9 cellular contexts compared by ENCODE assay signal in the genomic region with DNA sequence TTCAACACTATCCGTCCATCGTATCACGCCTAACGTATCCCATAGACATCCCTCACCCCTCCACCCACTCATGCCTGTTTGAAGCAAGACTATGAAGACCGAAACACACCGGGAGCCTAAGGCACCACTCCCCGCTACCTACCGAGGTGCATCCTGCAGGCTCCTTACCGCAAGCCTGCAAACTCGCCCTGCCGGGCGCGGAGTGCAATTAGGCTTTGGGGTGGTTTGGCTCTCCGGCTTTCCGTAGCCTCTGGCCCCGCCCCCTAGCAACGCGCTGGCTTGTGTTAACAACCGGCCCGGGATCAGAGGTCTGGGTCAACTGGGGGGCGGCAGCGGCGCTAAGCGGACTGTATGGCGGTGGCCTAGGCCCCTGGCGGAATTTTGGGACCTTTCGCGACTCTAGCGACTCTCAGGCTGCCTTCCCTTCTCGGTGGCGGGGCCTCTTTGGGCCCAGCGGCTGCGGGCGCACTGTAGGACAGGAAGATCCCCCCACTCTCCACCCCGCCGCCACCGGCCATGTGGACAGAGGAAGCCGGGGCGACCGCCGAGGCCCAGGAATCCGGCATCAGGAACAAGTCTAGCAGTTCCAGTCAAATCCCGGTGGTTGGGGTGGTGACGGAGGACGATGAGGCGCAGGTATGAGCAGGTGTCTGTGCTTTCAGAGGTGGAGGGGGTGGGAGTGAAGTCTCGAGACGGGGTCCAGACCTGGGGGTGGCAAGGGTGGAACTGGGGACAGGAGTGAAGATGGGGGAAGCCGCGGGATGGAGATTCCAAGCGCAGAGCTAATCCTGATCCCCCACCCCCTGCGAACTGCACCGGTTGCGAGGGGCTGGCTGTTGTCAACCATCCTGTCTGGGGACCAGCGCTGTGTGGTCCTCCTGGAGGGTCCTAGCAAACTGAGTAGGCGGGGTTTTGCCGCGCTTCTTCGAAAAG. TPM values are rescaled to one million over a fixed set of nuclear protein-coding genes. Genes with fewer than 3 reads are reported as not detected.
A peak's percentile ranks its signal among the peaks of the same experiment; 100 is the strongest.
DNase-seq lines count a peak whose midpoint lies in the region; ATAC-seq, FAIRE-seq and TF ChIP-seq lines count a peak whose summit lies in the region.
"Had no signal": no experiment of that assay in that cellular context is flagged by ENCODE, and none has a peak within 500 bp of the region (broad histone marks: within the 10 kb centered on the region; RNA-seq: fewer than 3 reads in every experiment).

A gene with protein sequence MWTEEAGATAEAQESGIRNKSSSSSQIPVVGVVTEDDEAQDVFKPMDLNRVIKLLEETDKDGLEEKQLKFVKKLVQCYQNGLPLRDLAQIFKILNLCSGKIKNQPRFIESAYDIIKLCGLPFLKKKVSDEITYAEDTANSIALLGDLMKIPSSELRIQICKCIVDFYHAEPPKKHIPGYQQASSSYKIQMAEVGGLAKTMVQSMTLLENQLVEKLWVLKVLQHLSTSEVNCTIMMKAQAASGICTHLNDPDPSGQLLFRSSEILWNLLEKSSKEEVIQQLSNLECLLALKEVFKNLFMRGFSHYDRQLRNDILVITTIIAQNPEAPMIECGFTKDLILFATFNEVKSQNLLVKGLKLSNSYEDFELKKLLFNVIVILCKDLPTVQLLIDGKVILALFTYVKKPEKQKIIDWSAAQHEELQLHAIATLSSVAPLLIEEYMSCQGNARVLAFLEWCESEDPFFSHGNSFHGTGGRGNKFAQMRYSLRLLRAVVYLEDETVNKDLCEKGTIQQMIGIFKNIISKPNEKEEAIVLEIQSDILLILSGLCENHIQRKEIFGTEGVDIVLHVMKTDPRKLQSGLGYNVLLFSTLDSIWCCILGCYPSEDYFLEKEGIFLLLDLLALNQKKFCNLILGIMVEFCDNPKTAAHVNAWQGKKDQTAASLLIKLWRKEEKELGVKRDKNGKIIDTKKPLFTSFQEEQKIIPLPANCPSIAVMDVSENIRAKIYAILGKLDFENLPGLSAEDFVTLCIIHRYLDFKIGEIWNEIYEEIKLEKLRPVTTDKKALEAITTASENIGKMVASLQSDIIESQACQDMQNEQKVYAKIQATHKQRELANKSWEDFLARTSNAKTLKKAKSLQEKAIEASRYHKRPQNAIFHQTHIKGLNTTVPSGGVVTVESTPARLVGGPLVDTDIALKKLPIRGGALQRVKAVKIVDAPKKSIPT (plus strand): TSS at position 266 of the 933 bp plus-strand sequence. CDS start 251 bp downstream, at position 517.

- WGBS in HepG2 (ENCODE audit: low lambda C conversion rate) = under 1% methylated on average over 23 of the region's 59 CpGs

- peak; percentile 39; the same call in 1 of the 2 replicates for TF ChIP-seq RAD21 in HepG2 (CRISPR knock-in tag; IDR thresholded peaks at IDR 0.05)

- no peaks in the 10 kb centered on the region for H3K9me3 Mint-ChIP-seq in activated CD4-positive, alpha-beta T cell treated with anti-CD3 and anti-CD28 coated beads, Interleukin-2, amount 10 ng/mL, durations not matched to agents 7 days and 5 days
- H3K9me3 Mint-ChIP-seq in dendritic cell treated with granulocyte-macrophage colony-stimulating factor and Interleukin-4, amounts not matched to agents 40 ng/mL and 50 ng/mL, for 4 days = no peaks in the 10 kb centered on the region

- ATAC-seq in GM19043 (IDR thresholded peaks at IDR 0.05; ENCODE audit: low read depth, unreplicated experiment) (peak; percentile 81), HG03280 (IDR thresholded peaks at IDR 0.05; ENCODE audit: unreplicated experiment) (peak; percentile 81), HepG2 (peak; percentile 90)

- peak; percentile 53; the same call in 1 of the 2 replicates for TF ChIP-seq CTCF in HepG2 (CRISPR knock-in tag; IDR thresholded peaks at IDR 0.05)

- intact Hi-C loops in dendritic cell treated with granulocyte-macrophage colony-stimulating factor and Interleukin-4, amounts not matched to agents 40 ng/mL and 50 ng/mL, for 4 days (cut with micrococcal nuclease) = loop anchor here (5.0 kb wide), 1 partner anchor 78 kb away; no protein-coding TSS in a partner anchor
- intact Hi-C loops in HepG2 (cut with micrococcal nuclease; ENCODE audit: unreplicated experiment) = loop anchor here (1.0 to 5.0 kb wide), 4 partner anchors 26 to 93 kb away; partner anchors contain the start of genes STEAP1 and STEAP2

- FAIRE-seq in HepG2 (lab: Jason Lieb, UNC) = peak; percentile 72

- TF ChIP-seq POLR2A in HepG2 (IDR thresholded peaks at IDR 0.05; ENCODE audit: insufficient read depth in 1 of 2, low read depth in 2 of 2, low read length in 2 of 2) = peak; percentile 33 to 82; a peak in 2 of 4 replicates

- CTCF ChIA-PET in activated CD4-positive, alpha-beta T cell treated with anti-CD3 and anti-CD28 coated beads, Interleukin-2, amount 10 ng/mL, durations not matched to agents 7 days and 5 days (lab: Charles Lee) = interaction anchor here (1.0 to 1.3 kb wide), 2 partner anchors 11 to 18 kb away, joined by 3 read pairs; no protein-coding TSS in a partner anchor
- CTCF ChIA-PET in HepG2 (lab: Yijun Ruan, JAX; ENCODE audit: low intra/inter-chr PET ratio, low total read pairs) = no interaction called here

- POLR2A ChIA-PET in activated CD4-positive, alpha-beta T cell treated with anti-CD3 and anti-CD28 coated beads, Interleukin-2, amount 10 ng/mL, durations not matched to agents 7 days and 5 days (lab: Charles Lee) = no interaction called here
- POLR2A ChIA-PET in HepG2 (lab: Yijun Ruan, JAX) = interaction anchor here (0.9 to 2.4 kb wide), 3 partner anchors 34 to 91 kb away, joined by 3 to 8 read pairs (median 4); partner anchors contain the start of genes STEAP1 and STEAP2

- DNase-seq in Ammon's horn (ENCODE audit: low spot score) (peak; percentile 87), NCI-H460 (ENCODE audit: extremely low read depth, low read depth) (peak; percentile 75), HepG2 (ENCODE audit: low spot score) (peak; percentile 78)
- peak; percentile 87 for DNase-seq in activated CD4-positive, alpha-beta T cell treated with anti-CD3 and anti-CD28 coated beads, Interleukin-2, amount 10 ng/mL, durations not matched to agents 7 days and 5 days
- DNase-seq in stimulated activated CD4-positive, alpha-beta T cell treated with anti-CD3 and anti-CD28 coated beads, Interleukin-2, amount 100 ng/mL, for 24 hours = peak; percentile 90 to 92

- in situ Hi-C loops in HepG2 (cut with HindIII; ENCODE audit: extremely low pct_ligation_motif_present, low pct_unique_long_range_greater_than_20kb) = no loop called here

- H3K36me3 Mint-ChIP-seq in activated CD4-positive, alpha-beta T cell treated with anti-CD3 and anti-CD28 coated beads, Interleukin-2, amount 10 ng/mL, durations not matched to agents 7 days and 5 days (ENCODE audit: low read depth) = no peaks in the 10 kb centered on the region
- no peaks in the 10 kb centered on the region for H3K36me3 Mint-ChIP-seq in dendritic cell treated with granulocyte-macrophage colony-stimulating factor and Interleukin-4, amounts not matched to agents 40 ng/mL and 50 ng/mL, for 4 days (ENCODE audit: low read depth)

- H4K20me1 ChIP-seq in HepG2 (ENCODE audit: insufficient read depth, low read length) = no peaks in the 10 kb centered on the region

- H3K27me3 Mint-ChIP-seq in activated CD4-positive, alpha-beta T cell treated with anti-CD3 and anti-CD28 coated beads, Interleukin-2, amount 10 ng/mL, durations not matched to agents 7 days and 5 days = peaks cover 50% of the 10 kb centered on the region
- H3K27me3 Mint-ChIP-seq in dendritic cell treated with granulocyte-macrophage colony-stimulating factor and Interleukin-4, amounts not matched to agents 40 ng/mL and 50 ng/mL, for 4 days = peaks cover 45% of the 10 kb centered on the region

- no peaks in the 10 kb centered on the region for H3K27me3 ChIP-seq in HepG2 (ENCODE audit: control insufficient read depth in 1 of 2, insufficient read depth in 2 of 2, low read length in 2 of 2)

- peaks cover 25% of the 10 kb centered on the region for H3K4me1 Mint-ChIP-seq in activated CD4-positive, alpha-beta T cell treated with anti-CD3 and anti-CD28 coated beads, Interleukin-2, amount 10 ng/mL, durations not matched to agents 7 days and 5 days
- peaks cover 22% of the 10 kb centered on the region for H3K4me1 Mint-ChIP-seq in dendritic cell treated with granulocyte-macrophage colony-stimulating factor and Interleukin-4, amounts not matched to agents 40 ng/mL and 50 ng/mL, for 4 days (ENCODE audit: low read depth)

- H3K27ac ChIP-seq in HepG2 (ENCODE audit: extremely low read length, insufficient read depth, low read length) = peak within 1 kb of the TSS; percentile 51

- H3K36me3 ChIP-seq in HepG2 (replicated peaks in 1 of 2; ENCODE audit: control insufficient read depth in 1 of 2, insufficient read depth in 2 of 2, low read length in 2 of 2) = no peaks in the 10 kb centered on the region

- H3K79me2 ChIP-seq in HepG2 (ENCODE audit: insufficient read depth, low read length) = peaks cover 2% of the 10 kb centered on the region

- TSS peak; percentile 70 for BruUV-seq in HepG2 (replicated peaks; lab: Mats Ljungman, UMichigan)

- peak; percentile 20 to 38; a peak in 2 of 4 replicates for TF ChIP-seq EP300 in HepG2 (IDR thresholded peaks at IDR 0.05; ENCODE audit: low read depth in 2 of 2, low read length in 2 of 2)
- no peak for TF ChIP-seq EP300 in HepG2 (CRISPR knock-in tag; IDR thresholded peaks at IDR 0.05; ENCODE audit: borderline replicate concordance)

- H3K27ac Mint-ChIP-seq in activated CD4-positive, alpha-beta T cell treated with anti-CD3 and anti-CD28 coated beads, Interleukin-2, amount 10 ng/mL, durations not matched to agents 7 days and 5 days = no peak within 1 kb of the TSS
- H3K27ac Mint-ChIP-seq in dendritic cell treated with granulocyte-macrophage colony-stimulating factor and Interleukin-4, amounts not matched to agents 40 ng/mL and 50 ng/mL, for 4 days = peak within 1 kb of the TSS; percentile 50

- peak within 1 kb of the TSS; percentile 84 for H2AFZ ChIP-seq in HepG2 (ENCODE audit: low read length)

- no peaks in the 10 kb centered on the region for H3K9me3 ChIP-seq in HepG2 (ENCODE audit: low read length)

- H3K4me1 ChIP-seq in HepG2 (ENCODE audit: insufficient read depth, low read length) = peaks cover 29% of the 10 kb centered on the region

- peak within 1 kb of the TSS; percentile 84 for H3K4me3 Mint-ChIP-seq in activated CD4-positive, alpha-beta T cell treated with anti-CD3 and anti-CD28 coated beads, Interleukin-2, amount 10 ng/mL, durations not matched to agents 7 days and 5 days
- peak within 1 kb of the TSS; percentile 80 for H3K4me3 Mint-ChIP-seq in dendritic cell treated with granulocyte-macrophage colony-stimulating factor and Interleukin-4, amounts not matched to agents 40 ng/mL and 50 ng/mL, for 4 days

- peak within 1 kb of the TSS; percentile 86 for H3K4me2 ChIP-seq in HepG2 (ENCODE audit: low read depth, low read length)

- H3K4me3 ChIP-seq in HepG2 (replicated peaks in 1 of 3; ENCODE audit: insufficient read depth in 1 of 3, low read depth in 2 of 3, low read length in 3 of 3) = peak within 1 kb of the TSS; percentile 61 to 91 (median 76)

- peak within 1 kb of the TSS; percentile 63 for H3K9ac ChIP-seq in HepG2 (ENCODE audit: insufficient read depth, low read depth, low read length)

RNA-seq across cellular contexts. Expression of the gene that starts here (rescaled TPM):
- total RNA-seq in NCI-H460 (2014; rRNA removed; shearing (Covaris generic)) = 3.2 and 4.3 TPM in 2 replicates
- polyA plus RNA-seq in NCI-H460 (2014; cell fraction: nucleus; rRNA removed) = 0.57 and 2.2 TPM in 2 replicates
- total RNA-seq in activated CD4-positive, alpha-beta T cell treated with anti-CD3 and anti-CD28 coated beads, Interleukin-2, amount 10 ng/mL, durations not matched to agents 7 days and 5 days = not detected
- total RNA-seq in HepG2 (2016; rRNA removed; fragmentation: Illumina TruSeq; extraction: Trizol) = 2.7 and 4.0 TPM in 2 replicates
- total RNA-seq in HepG2 (2016; cell fraction: cytosol; rRNA removed; fragmentation: Illumina TruSeq; extraction: Trizol; ENCODE audit: low read depth) = 1.5 and 1.7 TPM in 2 replicates
- 4.4 and 4.8 TPM in 2 replicates for total RNA-seq in HepG2 (2016; cell fraction: insoluble cytoplasmic fraction; rRNA removed; fragmentation: Illumina TruSeq; extraction: Trizol)
- 1.8 and 2.5 TPM in 2 replicates for total RNA-seq in HepG2 (2016; cell fraction: membrane; rRNA removed; fragmentation: Illumina TruSeq; extraction: Trizol)
- 13.6 and 14.1 TPM in 2 replicates for total RNA-seq in HepG2 (2016; cell fraction: nucleus; rRNA removed; fragmentation: Illumina TruSeq; extraction: Trizol)
- 2.2 and 2.4 TPM in 2 replicates for polyA plus RNA-seq in HepG2 (2011; rRNA removed)
- 0.28 and 0.42 TPM in 2 replicates for polyA plus RNA-seq in HepG2 (2011; cell fraction: cytosol; rRNA removed)
- 5.1 and 7.1 TPM in 2 replicates for polyA plus RNA-seq in HepG2 (2011; cell fraction: nucleus; rRNA removed)
- polyA plus RNA-seq in HepG2 (2012) = 1.8 and 3.6 TPM in 2 replicates
- polyA plus RNA-seq in HepG2 (2016; cell fraction: cytosol; fragmentation: Illumina TruSeq; extraction: Trizol; ENCODE audit: low read depth) = 0.17 and 0.71 TPM in 2 replicates
- polyA plus RNA-seq in HepG2 (2016; cell fraction: insoluble cytoplasmic fraction; fragmentation: Illumina TruSeq; extraction: Trizol; ENCODE audit: low read depth) = 3.3 and 3.6 TPM in 2 replicates
- polyA plus RNA-seq in HepG2 (2016; cell fraction: membrane; fragmentation: Illumina TruSeq; extraction: Trizol; ENCODE audit: low read depth) = 0.65 and 1.7 TPM in 2 replicates
- polyA plus RNA-seq in HepG2 (2016; cell fraction: nucleus; fragmentation: Illumina TruSeq; extraction: Trizol; ENCODE audit: insufficient read depth, low read depth) = 10.5 and 13.0 TPM in 2 replicates
- polyA minus RNA-seq in HepG2 (2011; rRNA and poly(A)+ RNA removed; ENCODE audit: low replicate concordance) = 0.61 and 3.5 TPM in 2 replicates
- polyA minus RNA-seq in HepG2 (2011; cell fraction: cytosol; rRNA and poly(A)+ RNA removed) = 0.97 and 0.99 TPM in 2 replicates
- 25.0 and 26.5 TPM in 2 replicates for polyA minus RNA-seq in HepG2 (2011; cell fraction: nucleus; rRNA and poly(A)+ RNA removed)
- total RNA-seq: T-helper 1 cell treated with Interleukin-12 subunit alpha and Interleukin-12 subunit beta and Interleukin-4 antibody, amounts not matched to agents 30 ng/mL and 1 ng/mL, for 36 hours had no signal

Comparison
In these comparisons a context has a peak if more than half of its experiments do, and no peak if none do; other contexts are left out.
1. Peak in every context shown above with its lines: DNase-seq, ATAC-seq, H3K4me3 ChIP-seq and H3K27ac ChIP-seq.
2. Peak in DNase-seq in activated CD4-positive, alpha-beta T cell treated with anti-CD3 and anti-CD28 coated beads, Interleukin-2, amount 10 ng/mL, durations not matched to agents 7 days and 5 days; RNA of the gene not detected or under 1 TPM.